In the genomic region with DNA sequence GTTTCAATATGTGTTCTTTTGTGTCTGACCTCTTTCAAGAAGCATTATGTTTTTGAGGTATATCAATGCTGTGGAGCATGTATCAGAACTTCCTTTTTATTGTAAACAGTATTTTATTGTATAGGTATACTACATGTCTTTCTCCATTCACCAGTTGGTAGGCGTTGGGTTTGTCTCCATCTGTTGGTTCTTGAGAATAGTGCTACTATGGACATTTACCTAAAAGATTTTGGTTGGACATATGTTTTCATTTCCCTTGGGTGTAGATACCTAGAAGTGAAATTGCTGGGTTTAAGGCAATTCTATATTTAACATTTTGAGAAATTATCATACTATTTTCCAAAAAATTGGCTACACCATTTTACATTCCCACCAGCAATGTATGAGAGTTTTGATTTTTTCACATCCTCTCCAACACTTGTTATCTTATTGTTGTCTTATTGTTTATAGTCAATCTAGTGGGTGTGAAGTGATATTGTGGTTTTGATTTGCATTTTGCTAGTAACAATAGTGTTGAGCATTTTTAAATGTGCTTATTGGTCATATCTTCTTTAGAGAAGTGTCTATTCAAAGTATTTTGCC, we compare ENCODE assay signal across 9 cellular contexts.
DNase-seq lines count a peak whose midpoint lies in the region; ATAC-seq and TF ChIP-seq lines count a peak whose summit lies in the region.
"Had no signal": no experiment of that assay in that cellular context is flagged by ENCODE, and none has a peak within 500 bp of the region (broad histone marks: within the 10 kb centered on the region; RNA-seq: fewer than 3 reads in every experiment).

No MANE protein-coding gene starts in this region.

- H2AFZ ChIP-seq in neural progenitor cell (replicated peaks), result no peak overlapping the region

- H4K20me1 ChIP-seq in neural progenitor cell (ENCODE audit: low read depth), result no peaks in the 10 kb centered on the region

- in situ Hi-C loops in T47D (cut with HindIII; ENCODE audit: low pct_unique_long_range_greater_than_20kb, low sequenced_read_pairs), result no loop called here

- no peaks in the 10 kb centered on the region for H3F3A ChIP-seq in neural progenitor cell (ENCODE audit: low read depth)

- H3K4me2 ChIP-seq in neural progenitor cell, result no peak overlapping the region

- H3K9me3 ChIP-seq in neural progenitor cell (ENCODE audit: low read depth), result no peaks in the 10 kb centered on the region

- H3K4me3 ChIP-seq in GM12865 (ENCODE audit: low read depth, low read length) (no peak overlapping the region), NB4 (ENCODE audit: low read depth, low read length) (no peak overlapping the region), neural progenitor cell (no peak overlapping the region)

- no peak for TF ChIP-seq POLR2A in NB4 (IDR thresholded peaks at IDR 0.05; ENCODE audit: extremely low read depth, insufficient read length)

- no peaks in the 10 kb centered on the region for H3K27me3 ChIP-seq in neural progenitor cell

- no peak overlapping the region for H3K27ac ChIP-seq in neural progenitor cell
- H3K27ac ChIP-seq: epithelial cell of prostate had no signal

- no peaks in the 10 kb centered on the region for H3K9me3 Mint-ChIP-seq in neural progenitor cell

- H3K36me3 Mint-ChIP-seq in neural progenitor cell, result no peaks in the 10 kb centered on the region

- H3K79me2 ChIP-seq in neural progenitor cell (ENCODE audit: low read depth), result no peaks in the 10 kb centered on the region

- TF ChIP-seq CTCF in GM12865 (IDR thresholded peaks at IDR 0.05; ENCODE audit: insufficient read depth, low read depth, low read length, missing control alignments) (peak; percentile 39), NB4 (IDR thresholded peaks at IDR 0.05; ENCODE audit: low read depth, low read length) (peak; percentile 27), neural progenitor cell (IDR thresholded peaks at IDR 0.05) (peak; percentile 73)

- no peaks in the 10 kb centered on the region for H3K27me3 Mint-ChIP-seq in neural progenitor cell (ENCODE audit: insufficient read depth, low read depth)

- no peaks in the 10 kb centered on the region for H3K36me3 ChIP-seq in neural progenitor cell

- ATAC-seq in HG02678 (IDR thresholded peaks at IDR 0.05; ENCODE audit: unreplicated experiment), result no peak

- H3K4me1 Mint-ChIP-seq in neural progenitor cell, result no peaks in the 10 kb centered on the region

- H3K9ac ChIP-seq in neural progenitor cell, result no peak overlapping the region

- H3K4me1 ChIP-seq in neural progenitor cell, result no peaks in the 10 kb centered on the region

- peak; percentile 32 for DNase-seq in GM12865 (ENCODE audit: low read depth)
- DNase-seq in NB4 (ENCODE audit: low read depth), result peak; percentile 42
- peak; percentile 22 to 40 for DNase-seq in T47D (ENCODE audit: low read depth in 1 of 2, low spot score in 1 of 2)
- DNase-seq in neural progenitor cell (ENCODE audit: low spot score), result peak; percentile 48
- DNase-seq in occipital lobe (lab: John Stamatoyannopoulos, UW), result no peak
- no peak for DNase-seq in activated T-cell treated with anti-CD3 and anti-CD28 coated beads, Interleukin-2, amount 50 U/mL, for 48 hours
- DNase-seq in NOMO-1 treated with DMSO at 0.1 percent for 48 hours (lab: John Stamatoyannopoulos, UW; ENCODE audit: unreplicated experiment), result no peak

- no peak overlapping the region for H3K27ac Mint-ChIP-seq in neural progenitor cell

- H3K4me3 Mint-ChIP-seq in neural progenitor cell, result no peak overlapping the region

Comparison
In these comparisons a context has a peak if more than half of its experiments do, and no peak if none do; other contexts are left out.
1. DNase-seq: peak in GM12865 (single experiment), NB4 (single experiment), T47D (2 of 2) and neural progenitor cell (single experiment); none in occipital lobe (single experiment), activated T-cell treated with anti-CD3 and anti-CD28 coated beads, Interleukin-2, amount 50 U/mL, for 48 hours (0 of 2) and NOMO-1 treated with DMSO at 0.1 percent for 48 hours (single experiment).
2. Peak in every context shown above with its lines, with median percentiles within 50 percentile points of each other: CTCF ChIP-seq.